ENCODE assay signal across 1 cellular context in genomic region chr3:197602351-197602750, GRCh38.
TF ChIP-seq lines count a peak whose summit lies in the region.

No MANE protein-coding gene starts in this region.

TF ChIP-seq in K562, 482 proteins besides CTCF, POLR2A, EP300 and RAD21:
- TF ChIP-seq ZBTB33 (CRISPR knock-in tag; IDR thresholded peaks at IDR 0.05): peak; percentile 18; the same call in 1 of the 2 replicates
